Comparison of ENCODE assay signal across 30 cellular contexts in genomic region chr16:10045291-10045775, GRCh38.
"Had no signal": no experiment of that assay in that cellular context is flagged by ENCODE, and none has a peak within 500 bp of the region (broad histone marks: within the 10 kb centered on the region; RNA-seq: fewer than 3 reads in every experiment).

No MANE protein-coding gene starts in this region.

- ATAC-seq: activated CD4-positive, CD25-positive, alpha-beta regulatory T cell treated with anti-CD3 and anti-CD28 coated beads, Interleukin-2, amount 50 U/mL, for 24 hours; activated CD8-positive, alpha-beta T cell treated with anti-CD3 and anti-CD28 coated beads for 36 hours; activated T-cell treated with anti-CD3 and anti-CD28 coated beads, Interleukin-2, amount 50 U/mL, for 4 hours; activated T-helper 17 cell treated with anti-CD3 and anti-CD28 coated beads, Interleukin-2, amount 50 U/mL, for 72 hours; body of pancreas; effector memory CD8-positive, alpha-beta T cell; T-helper 17 cell had no signal

- H3K4me3 ChIP-seq: body of pancreas, cardiac muscle cell, esophagus muscularis mucosa had no signal

- H3K9me3 ChIP-seq: body of pancreas, esophagus muscularis mucosa had no signal

- H3K27ac ChIP-seq: body of pancreas, cardiac muscle cell, esophagus muscularis mucosa, WERI-Rb-1 had no signal

- H3K36me3 ChIP-seq: cardiac muscle cell, esophagus muscularis mucosa, WERI-Rb-1 had no signal

- H3K27me3 ChIP-seq: body of pancreas, cardiac muscle cell, esophagus muscularis mucosa had no signal

- DNase-seq: activated B cell treated with CpG ODN at 0.5 μM for 24 hours; activated CD4-positive, alpha-beta T cell treated with anti-CD3 and anti-CD28 coated beads for 48 hours; activated CD4-positive, alpha-beta T cell treated with anti-CD3 and anti-CD28 coated beads, Interleukin-2, amount 50 U/mL, for 1 hour; activated CD4-positive, alpha-beta T cell treated with anti-CD3 and anti-CD28 coated beads, Interleukin-2, amount 50 U/mL, for 48 hours; activated CD8-positive, alpha-beta memory T cell treated with anti-CD3 and anti-CD28 coated beads for 24 hours; activated CD8-positive, alpha-beta T cell treated with anti-CD3 and anti-CD28 coated beads for 36 hours; activated effector memory CD4-positive, alpha-beta T cell treated with Interleukin-2 at 50 U/mL for 16 hours; activated gamma-delta T cell treated with Interleukin-2 at 50 U/mL for 16 hours; activated naive CD4-positive, alpha-beta T cell treated with anti-CD3 and anti-CD28 coated beads, Interleukin-2, amount 50 U/mL, for 16 hours; activated naive CD4-positive, alpha-beta T cell treated with Interleukin-2 at 50 U/mL for 16 hours; activated T-cell treated with anti-CD3 and anti-CD28 coated beads, Interleukin-2, amount 50 U/mL, for 4 hours; amygdala; aorta; body of pancreas; central memory CD4-positive, alpha-beta T cell; cortex of kidney; dermis blood vessel endothelial cell; effector CD4-positive, alpha-beta T cell; effector memory CD8-positive, alpha-beta T cell; erythroblast; foreskin melanocyte; head of caudate nucleus; T-helper 1 cell; T-helper 17 cell; T1000; WERI-Rb-1 had no signal
